Comparison of ENCODE assay signal across 1 cellular context in genomic region chr1:25140073-25140797, GRCh38.
TF ChIP-seq lines count a peak whose summit lies in the region.

No MANE protein-coding gene starts in this region.

TF ChIP-seq in HepG2, 621 proteins besides CTCF, POLR2A, EP300 and RAD21 (continued from another document and continues in another):
- no peak for TF ChIP-seq ZNF121 (CRISPR knock-in tag; IDR thresholded peaks at IDR 0.05)
- no peak for TF ChIP-seq KLF12 (CRISPR knock-in tag; IDR thresholded peaks at IDR 0.05; ENCODE audit: borderline replicate concordance)
- no peak for TF ChIP-seq MTF1 (CRISPR knock-in tag; IDR thresholded peaks at IDR 0.05)
- TF ChIP-seq ZNF768 (CRISPR knock-in tag; IDR thresholded peaks at IDR 0.05) = peak; percentile 41; the same call in 1 of the 2 replicates
- TF ChIP-seq ZFP36 (IDR thresholded peaks at IDR 0.05; ENCODE audit: borderline replicate concordance, low read depth, low read length, partially characterized antibody) = no peak
- no peak for TF ChIP-seq POLR2G (IDR thresholded peaks at IDR 0.05; ENCODE audit: low read depth, low read length)
- TF ChIP-seq ARID3A (IDR thresholded peaks at IDR 0.05; ENCODE audit: low read depth, low read length) = no peak
- TF ChIP-seq ZNF879 (CRISPR knock-in tag; IDR thresholded peaks at IDR 0.05) = peak; percentile 67; the same call in 1 of the 2 replicates
- TF ChIP-seq ZNF792 (CRISPR knock-in tag; IDR thresholded peaks at IDR 0.05) = peak; percentile 79; the same call in 1 of the 2 replicates
- TF ChIP-seq ZNF883 (CRISPR knock-in tag; IDR thresholded peaks at IDR 0.05; ENCODE audit: not compliant biosample characterization) = peak; percentile 36
- 0 out of 2 replicates have a peak, but pooled peaks have one; percentile 21 for TF ChIP-seq ZFY (CRISPR knock-in tag; IDR thresholded peaks at IDR 0.05)
- no peak for TF ChIP-seq DMAP1 (CRISPR knock-in tag; IDR thresholded peaks at IDR 0.05)
- no peak for TF ChIP-seq ARID2 (CRISPR knock-in tag; IDR thresholded peaks at IDR 0.05; ENCODE audit: borderline replicate concordance)
- TF ChIP-seq IKZF5 (CRISPR knock-in tag; IDR thresholded peaks at IDR 0.05) = peak; percentile 49; the same call in 1 of the 2 replicates
- no peak for TF ChIP-seq POLR2AphosphoS5 (IDR thresholded peaks at IDR 0.05; ENCODE audit: low read depth, low read length)
- TF ChIP-seq ATF4 (CRISPR knock-in tag; IDR thresholded peaks at IDR 0.05) = no peak
- no peak for TF ChIP-seq ZNF713 (CRISPR knock-in tag; IDR thresholded peaks at IDR 0.05)
- TF ChIP-seq ZNF703 (CRISPR knock-in tag; IDR thresholded peaks at IDR 0.05; ENCODE audit: borderline replicate concordance) = no peak
- no peak for TF ChIP-seq ZNF367 (CRISPR knock-in tag; IDR thresholded peaks at IDR 0.05; ENCODE audit: borderline replicate concordance)
- no peak for TF ChIP-seq FOXA1 (IDR thresholded peaks at IDR 0.05)
- 0 out of 2 replicates have a peak, but pooled peaks have one; percentile 36 for TF ChIP-seq FOXA1 (CRISPR knock-in tag; IDR thresholded peaks at IDR 0.05)
- TF ChIP-seq THAP11 (CRISPR knock-in tag; IDR thresholded peaks at IDR 0.05) = 0 out of 2 replicates have a peak, but pooled peaks have one; percentile 37
- TF ChIP-seq BCL3 (CRISPR knock-in tag; IDR thresholded peaks at IDR 0.05) = peak; percentile 58; the same call in 1 of the 2 replicates
- no peak for TF ChIP-seq TOPORS (CRISPR knock-in tag; IDR thresholded peaks at IDR 0.05)
- TF ChIP-seq TGIF2 (CRISPR knock-in tag; IDR thresholded peaks at IDR 0.05) = no peak
- no peak for TF ChIP-seq ETV6 (CRISPR knock-in tag; conservative IDR thresholded peaks at IDR 0.05)
- TF ChIP-seq CREB1 (IDR thresholded peaks at IDR 0.05) = no peak
- TF ChIP-seq CREB1 (CRISPR knock-in tag; IDR thresholded peaks at IDR 0.05) = no peak
- TF ChIP-seq SMAD1 (CRISPR knock-in tag; IDR thresholded peaks at IDR 0.05; ENCODE audit: borderline replicate concordance, low read depth) = peak; percentile 67; the same call in 1 of the 2 replicates
- TF ChIP-seq ZNF446 (CRISPR knock-in tag; IDR thresholded peaks at IDR 0.05) = peak; percentile 80
- TF ChIP-seq ZSCAN29 (CRISPR knock-in tag; conservative IDR thresholded peaks at IDR 0.05) = peak; percentile 55; the same call in 1 of the 2 replicates
- TF ChIP-seq TP53 (CRISPR knock-in tag; conservative IDR thresholded peaks at IDR 0.05) = no peak
- TF ChIP-seq SP2 (CRISPR knock-in tag; IDR thresholded peaks at IDR 0.05) = no peak
- TF ChIP-seq ISL2 (CRISPR knock-in tag; IDR thresholded peaks at IDR 0.05) = no peak
- no peak; the same call in 1 of the 2 replicates for TF ChIP-seq ZNF30 (CRISPR knock-in tag; IDR thresholded peaks at IDR 0.05)
- TF ChIP-seq TEAD2 (CRISPR knock-in tag; IDR thresholded peaks at IDR 0.05) = no peak
- TF ChIP-seq ZBTB21 (CRISPR knock-in tag; IDR thresholded peaks at IDR 0.05) = no peak; the same call in 1 of the 2 replicates
- TF ChIP-seq HMGXB4 (CRISPR knock-in tag; IDR thresholded peaks at IDR 0.05; ENCODE audit: borderline replicate concordance in 1 of 2, low read depth in 1 of 2) = peak; percentile 32 to 55; a peak in 2 of 4 replicates
- no peak for TF ChIP-seq KIAA2018 (CRISPR knock-in tag; IDR thresholded peaks at IDR 0.05; ENCODE audit: borderline replicate concordance)
- peak; percentile 39; the same call in 1 of the 2 replicates for TF ChIP-seq SP4 (CRISPR knock-in tag; IDR thresholded peaks at IDR 0.05)
- no peak for TF ChIP-seq POLR2AphosphoS2 (IDR thresholded peaks at IDR 0.05; ENCODE audit: low read depth, low read length)
- no peak for TF ChIP-seq RELA (CRISPR knock-in tag; IDR thresholded peaks at IDR 0.05)
- no peak for TF ChIP-seq ZNF253 (CRISPR knock-in tag; IDR thresholded peaks at IDR 0.05; ENCODE audit: borderline replicate concordance)
- no peak for TF ChIP-seq ZNF18 (CRISPR knock-in tag; IDR thresholded peaks at IDR 0.05; ENCODE audit: insufficient replicate concordance)
